Comparison of ENCODE assay signal across 9 cellular contexts in genomic region chr6:123393333-123393732, GRCh38.
A peak's percentile ranks its signal among the peaks of the same experiment; 100 is the strongest.
DNase-seq lines count a peak whose midpoint lies in the region; ATAC-seq and TF ChIP-seq lines count a peak whose summit lies in the region.
"Had no signal": no experiment of that assay in that cellular context is flagged by ENCODE, and none has a peak within 500 bp of the region (broad histone marks: within the 10 kb centered on the region; RNA-seq: fewer than 3 reads in every experiment).

No MANE protein-coding gene starts in this region.

- DNase-seq in DMS114 treated with DMSO at 0.1 percent for 48 hours (lab: John Stamatoyannopoulos, UW; ENCODE audit: unreplicated experiment) (peak; percentile 18), NB4 (ENCODE audit: low read depth) (peak; percentile 27), SK-MEL-5 (ENCODE audit: low read depth, low spot score) (peak; percentile 59), left lung (no peak), 8988T (no peak)
- no peak for DNase-seq in stimulated activated naive CD8-positive, alpha-beta T cell treated with anti-CD3 and anti-CD28 coated beads, Interleukin-15, Interleukin-2, amounts not matched to agents 100 U/mL and 50 U/mL, for 24 hours
- DNase-seq: activated T-cell treated with anti-CD3 and anti-CD28 coated beads, Interleukin-2, amount 50 U/mL, for 72 hours had no signal

- no peaks in the 10 kb centered on the region for H3K36me3 ChIP-seq in left lung

- H3K4me3 ChIP-seq in NB4 (ENCODE audit: low read depth, low read length), result no peak overlapping the region
- no peak overlapping the region for H3K4me3 ChIP-seq in left lung

- H3K9me3 ChIP-seq in left lung, result no peaks in the 10 kb centered on the region

- ATAC-seq in left lung, result peak; percentile 54
- no peak for ATAC-seq in GM19463 (IDR thresholded peaks at IDR 0.05; ENCODE audit: unreplicated experiment)
- ATAC-seq in GM18505 (IDR thresholded peaks at IDR 0.05; ENCODE audit: unreplicated experiment), result no peak
- ATAC-seq in stimulated activated naive CD8-positive, alpha-beta T cell treated with anti-CD3 and anti-CD28 coated beads, Interleukin-15, Interleukin-2, amounts not matched to agents 100 U/mL and 50 U/mL, for 24 hours, result no peak
- ATAC-seq: activated T-cell treated with anti-CD3 and anti-CD28 coated beads, Interleukin-2, amount 50 U/mL, for 72 hours had no signal

- TF ChIP-seq CTCF in NB4 (IDR thresholded peaks at IDR 0.05; ENCODE audit: low read depth, low read length) (peak; percentile 10), left lung (IDR thresholded peaks at IDR 0.05) (no peak)

- TF ChIP-seq POLR2A in NB4 (IDR thresholded peaks at IDR 0.05; ENCODE audit: extremely low read depth, insufficient read length) (no peak), GM18505 (IDR thresholded peaks at IDR 0.05; ENCODE audit: borderline replicate concordance, extremely low read depth, insufficient read depth, insufficient read length) (no peak)

- no peaks in the 10 kb centered on the region for H3K4me1 ChIP-seq in left lung

- H3K27ac ChIP-seq in left lung, result no peak overlapping the region

- intact Hi-C loops in left lung (cut with DNase I), result no loop called here

- H3K27me3 ChIP-seq in left lung, result no peaks in the 10 kb centered on the region

- in situ Hi-C loops in SK-MEL-5 (cut with HindIII; ENCODE audit: low pct_unique_long_range_greater_than_20kb, low sequenced_read_pairs), result no loop called here

Comparison
In these comparisons a context has a peak if more than half of its experiments do, and no peak if none do; other contexts are left out.
1. DNase-seq: peak in DMS114 treated with DMSO at 0.1 percent for 48 hours (single experiment), NB4 (single experiment) and SK-MEL-5 (single experiment); none in left lung (0 of 2), 8988T (single experiment) and stimulated activated naive CD8-positive, alpha-beta T cell treated with anti-CD3 and anti-CD28 coated beads, Interleukin-15, Interleukin-2, amounts not matched to agents 100 U/mL and 50 U/mL, for 24 hours (single experiment).